12 cellular contexts compared by ENCODE assay signal in genomic region chr17:66975614-66976378, GRCh38. TPM values are rescaled to one million over a fixed set of nuclear protein-coding genes. Genes with fewer than 3 reads are reported as not detected.
DNase-seq lines count a peak whose midpoint lies in the region; ATAC-seq and TF ChIP-seq lines count a peak whose summit lies in the region.
"Had no signal": no experiment of that assay in that cellular context is flagged by ENCODE, and none has a peak within 500 bp of the region (broad histone marks: within the 10 kb centered on the region; RNA-seq: fewer than 3 reads in every experiment).

No MANE protein-coding gene starts in this region.

- peak; percentile 68 for ATAC-seq in RWPE2 (ENCODE audit: low read depth)
- ATAC-seq in GM21515 (IDR thresholded peaks at IDR 0.05; ENCODE audit: unreplicated experiment): no peak

- no peaks in the 10 kb centered on the region for H3K36me3 ChIP-seq in RWPE2 (ENCODE audit: low read depth)
- no peaks in the 10 kb centered on the region for H3K36me3 ChIP-seq in cardiac muscle cell
- H3K36me3 ChIP-seq in colonic mucosa: no peaks in the 10 kb centered on the region
- H3K36me3 ChIP-seq: transverse colon had no signal

- H3K27ac ChIP-seq in RWPE2 (ENCODE audit: poor library complexity, severe bottlenecking) (no peak overlapping the region), cardiac muscle cell (no peak overlapping the region), colonic mucosa (no peak overlapping the region)
- H3K27ac ChIP-seq: transverse colon had no signal

- DNase-seq in A172 (ENCODE audit: low spot score) (peak; percentile 49), RWPE2 (ENCODE audit: low spot score) (no peak), cardiac muscle cell (ENCODE audit: low read depth in 1 of 2, low spot score in 1 of 2) (no peak), NCI-H748 (lab: John Stamatoyannopoulos, UW; ENCODE audit: unreplicated experiment) (no peak), colonic mucosa (no peak)
- no peak for DNase-seq in central memory CD4-positive, alpha-beta T cell
- DNase-seq: SIG-M5, transverse colon had no signal

- H3K4me1 ChIP-seq in RWPE2 (ENCODE audit: insufficient read depth, poor library complexity, severe bottlenecking) (peaks cover 12% of the 10 kb centered on the region), cardiac muscle cell (ENCODE audit: low read depth) (no peaks in the 10 kb centered on the region), colonic mucosa (no peaks in the 10 kb centered on the region)
- H3K4me1 ChIP-seq: transverse colon had no signal

- TF ChIP-seq CTCF in GM12875 (IDR thresholded peaks at IDR 0.05; ENCODE audit: borderline replicate concordance, insufficient read depth, low read depth, low read length) (0 out of 2 replicates have a peak, but pooled peaks have one; percentile 16), RWPE2 (IDR thresholded peaks at IDR 0.05; ENCODE audit: poor library complexity, severe bottlenecking) (peak; percentile 60), cardiac muscle cell (IDR thresholded peaks at IDR 0.05; ENCODE audit: low read depth, low read length) (peak; percentile 9), colonic mucosa (IDR thresholded peaks at IDR 0.05) (no peak)

- no peak overlapping the region for H3K9ac ChIP-seq in colonic mucosa (ENCODE audit: low read depth in 2 of 2, low read length in 2 of 2)

- intact Hi-C loops in colonic mucosa (cut with DNase I): no loop called here

- H3K27me3 ChIP-seq in RWPE2 (ENCODE audit: insufficient read depth, poor library complexity, severe bottlenecking): no peaks in the 10 kb centered on the region
- no peaks in the 10 kb centered on the region for H3K27me3 ChIP-seq in cardiac muscle cell
- H3K27me3 ChIP-seq in colonic mucosa: no peaks in the 10 kb centered on the region

- H3K4me3 ChIP-seq in GM12875 (ENCODE audit: low read depth, low read length): no peak overlapping the region
- H3K4me3 ChIP-seq in RWPE2 (ENCODE audit: severe bottlenecking): no peak overlapping the region
- H3K4me3 ChIP-seq in cardiac muscle cell: no peak overlapping the region
- no peak overlapping the region for H3K4me3 ChIP-seq in colonic mucosa
- H3K4me3 ChIP-seq: transverse colon had no signal

- no peaks in the 10 kb centered on the region for H3K9me3 ChIP-seq in RWPE2 (ENCODE audit: severe bottlenecking)
- H3K9me3 ChIP-seq in cardiac muscle cell (ENCODE audit: low read depth): no peaks in the 10 kb centered on the region
- H3K9me3 ChIP-seq in colonic mucosa: no peaks in the 10 kb centered on the region
- H3K9me3 ChIP-seq: transverse colon had no signal

RNA-seq across cellular contexts. Expression of gene CACNG4, which starts 11.3 kb away (rescaled TPM):
- total RNA-seq in A172 (2014; rRNA removed; shearing (Covaris generic)): 17.2 and 26.1 TPM in 2 replicates
- total RNA-seq in cardiac muscle cell (1.2 and 2.2 TPM in 2 replicates), colonic mucosa (under 1 TPM; 0.20 to 0.35 TPM)
- polyA plus RNA-seq in cardiac muscle cell: 1.2 and 3.0 TPM in 2 replicates
- total RNA-seq: endothelial cell of umbilical vein, lung microvascular endothelial cell had no signal
- polyA plus RNA-seq: endothelial cell of umbilical vein had no signal
